15 cellular contexts compared by ENCODE assay signal in genomic region chr3:98734737-98735136, GRCh38. TPM values are rescaled to one million over a fixed set of nuclear protein-coding genes. Genes with fewer than 3 reads are reported as not detected.
DNase-seq lines count a peak whose midpoint lies in the region; ATAC-seq, FAIRE-seq and TF ChIP-seq lines count a peak whose summit lies in the region.
"Had no signal": no experiment of that assay in that cellular context is flagged by ENCODE, and none has a peak within 500 bp of the region (broad histone marks: within the 10 kb centered on the region; RNA-seq: fewer than 3 reads in every experiment).

No MANE protein-coding gene starts in this region.

- TF ChIP-seq CTCF in endothelial cell of umbilical vein (IDR thresholded peaks at IDR 0.05; ENCODE audit: extremely low read depth in 1 of 2, insufficient read depth in 1 of 2, low read depth in 1 of 2, low read length in 2 of 2) (no peak), osteocyte (IDR thresholded peaks at IDR 0.05) (no peak), thyroid gland (IDR thresholded peaks at IDR 0.05) (no peak)

- no peaks in the 10 kb centered on the region for H4K20me1 ChIP-seq in endothelial cell of umbilical vein (replicated peaks; ENCODE audit: control insufficient read depth, extremely low read depth, insufficient read depth, low read length)

- H3K4me2 ChIP-seq in endothelial cell of umbilical vein (ENCODE audit: insufficient read depth, low read length), result peak overlapping the region; percentile 95

- H3K9me3 ChIP-seq in endothelial cell of umbilical vein (replicated peaks; ENCODE audit: control insufficient read depth, insufficient read depth, low read length), result no peaks in the 10 kb centered on the region
- no peaks in the 10 kb centered on the region for H3K9me3 ChIP-seq in thyroid gland
- H3K9me3 ChIP-seq: upper lobe of left lung had no signal

- no peaks in the 10 kb centered on the region for H3K9me1 ChIP-seq in endothelial cell of umbilical vein (replicated peaks; ENCODE audit: control insufficient read depth, extremely low read depth, insufficient read depth, low read length)

- H3K36me3 ChIP-seq in endothelial cell of umbilical vein (ENCODE audit: control insufficient read depth in 2 of 2, extremely low read depth in 1 of 2, insufficient read depth in 2 of 2, low read length in 2 of 2) (no peaks in the 10 kb centered on the region), H7 (replicated peaks; ENCODE audit: control insufficient read depth, insufficient read depth, low read length) (no peaks in the 10 kb centered on the region), thyroid gland (no peaks in the 10 kb centered on the region)
- H3K36me3 ChIP-seq: upper lobe of left lung had no signal

- CTCF ChIA-PET in endothelial cell of umbilical vein (lab: Charles Lee), result interaction anchor here (0.6 to 6.7 kb wide), 5 partner anchors 29 to 133 kb away, joined by 3 to 29 read pairs (median 4); no protein-coding TSS in a partner anchor

- no peaks in the 10 kb centered on the region for H3K9me3 Mint-ChIP-seq in osteocyte (ENCODE audit: unreplicated experiment)
- H3K9me3 Mint-ChIP-seq: activated naive CD4-positive, alpha-beta T cell treated with anti-CD3 and anti-CD28 coated beads, Interleukin-2, amount 50 U/mL, for 72 hours; memory B cell had no signal

- POLR2A ChIA-PET in endothelial cell of umbilical vein (lab: Charles Lee), result no interaction called here

- BruUV-seq in endothelial cell of umbilical vein (replicated peaks; lab: Mats Ljungman, UMichigan), result TSS peak; percentile 10

- peaks cover 48% of the 10 kb centered on the region for H3K4me1 ChIP-seq in endothelial cell of umbilical vein (ENCODE audit: control insufficient read depth, extremely low read depth, insufficient read depth, low read length)
- peaks cover 0 to 4% of the 10 kb centered on the region in 2 donors for H3K4me1 ChIP-seq in thyroid gland

- dilution Hi-C loops in endothelial cell of umbilical vein (cut with MboI; ENCODE audit: extremely low pct_ligation_motif_present, low sequenced_read_pairs), result no loop called here

- peaks cover 5% of the 10 kb centered on the region for H3K36me3 Mint-ChIP-seq in osteocyte (ENCODE audit: unreplicated experiment)
- H3K36me3 Mint-ChIP-seq: activated naive CD4-positive, alpha-beta T cell treated with anti-CD3 and anti-CD28 coated beads, Interleukin-2, amount 50 U/mL, for 72 hours; memory B cell had no signal

- H2AFZ ChIP-seq in endothelial cell of umbilical vein (ENCODE audit: low read depth, low read length), result no peak overlapping the region

- H3K4me3 ChIP-seq in endothelial cell of umbilical vein (replicated peaks in 1 of 3; ENCODE audit: insufficient read depth in 1 of 3, low read depth in 1 of 3, low read length in 3 of 3), result peak overlapping the region in 1 of 3 experiments; percentile 96
- no peak overlapping the region for H3K4me3 ChIP-seq in H7 (ENCODE audit: insufficient read depth, low read depth, low read length)
- H3K4me3 ChIP-seq in thyroid gland (replicated peaks in 1 of 3), result no peak overlapping the region

- H3K27me3 ChIP-seq in endothelial cell of umbilical vein (ENCODE audit: control insufficient read depth in 2 of 2, insufficient read depth in 2 of 2, low read length in 2 of 2), result no peaks in the 10 kb centered on the region
- peaks cover 34% of the 10 kb centered on the region for H3K27me3 ChIP-seq in H7 (ENCODE audit: control insufficient read depth, insufficient read depth, low read length)
- H3K27me3 ChIP-seq in thyroid gland, result no peaks in the 10 kb centered on the region
- H3K27me3 ChIP-seq: upper lobe of left lung had no signal

- TF ChIP-seq POLR2A in endothelial cell of umbilical vein (IDR thresholded peaks at IDR 0.05; ENCODE audit: low read depth, low read length), result no peak
- no peak for TF ChIP-seq POLR2A in thyroid gland (IDR thresholded peaks at IDR 0.05)

- H3K27ac Mint-ChIP-seq in osteocyte (ENCODE audit: unreplicated experiment), result no peak overlapping the region
- H3K27ac Mint-ChIP-seq: activated naive CD4-positive, alpha-beta T cell treated with anti-CD3 and anti-CD28 coated beads, Interleukin-2, amount 50 U/mL, for 72 hours; B cell; memory B cell had no signal

- DNase-seq in EL, result peak; percentile 48
- DNase-seq in NCI-H524 treated with DMSO at 0.1 percent for 48 hours (lab: John Stamatoyannopoulos, UW), result peak; percentile 65
- peak; percentile 74 for DNase-seq in endothelial cell of umbilical vein (ENCODE audit: low read depth, low spot score)
- DNase-seq in osteocyte (ENCODE audit: extremely low spot score, unreplicated experiment), result no peak
- no peak for DNase-seq in H7
- no peak for DNase-seq in activated CD4-positive, alpha-beta T cell treated with anti-CD3 and anti-CD28 coated beads, Interleukin-2, amount 50 U/mL, for 1 hour
- no peak for DNase-seq in thyroid gland
- DNase-seq: activated CD8-positive, alpha-beta memory T cell treated with anti-CD3 and anti-CD28 coated beads, Interleukin-2, amount 50 U/mL, for 4 hours; NCI-H446; upper lobe of left lung had no signal

- no peaks in the 10 kb centered on the region for H3K27me3 Mint-ChIP-seq in osteocyte (ENCODE audit: unreplicated experiment)

- H3K27ac ChIP-seq in endothelial cell of umbilical vein (ENCODE audit: insufficient read depth, low read depth, low read length), result peak overlapping the region; percentile 92
- H3K27ac ChIP-seq in thyroid gland, result no peak overlapping the region

- intact Hi-C loops in endothelial cell of umbilical vein (cut with micrococcal nuclease) (loop anchor here (1.0 to 5.0 kb wide), 4 partner anchors 37 to 243 kb away; no protein-coding TSS in a partner anchor), thyroid gland (cut with DNase I) (loop anchor here (10.0 kb wide), 1 partner anchor 50 kb away; no protein-coding TSS in a partner anchor)

- WGBS in thyroid gland, 2 donors, result 84 to 93% methylated on average over 4 of the region's 4 CpGs

- H3K79me2 ChIP-seq in endothelial cell of umbilical vein (ENCODE audit: control insufficient read depth, insufficient read depth, low read length), result peaks cover 61% of the 10 kb centered on the region

- H3K4me3 Mint-ChIP-seq in osteocyte (ENCODE audit: unreplicated experiment), result peak overlapping the region; percentile 5

- peak overlapping the region; percentile 98 for H3K9ac ChIP-seq in endothelial cell of umbilical vein (replicated peaks; ENCODE audit: extremely low read depth, insufficient read depth, low read length)

- peaks cover 16% of the 10 kb centered on the region for H3K4me1 Mint-ChIP-seq in osteocyte (ENCODE audit: unreplicated experiment)

- no peak for ATAC-seq in GM21528 (IDR thresholded peaks at IDR 0.05; ENCODE audit: low FRiP score, unreplicated experiment)
- ATAC-seq: activated naive CD4-positive, alpha-beta T cell treated with anti-CD3 and anti-CD28 coated beads, Interleukin-2, amount 50 U/mL, for 72 hours had no signal

- peak; percentile 50 for FAIRE-seq in endothelial cell of umbilical vein (lab: Jason Lieb, UNC)
- FAIRE-seq: HTR-8/SVneo had no signal

TF ChIP-seq in endothelial cell of umbilical vein, 7 proteins besides CTCF, POLR2A, EP300 and RAD21:
- TF ChIP-seq, protein P1, sequence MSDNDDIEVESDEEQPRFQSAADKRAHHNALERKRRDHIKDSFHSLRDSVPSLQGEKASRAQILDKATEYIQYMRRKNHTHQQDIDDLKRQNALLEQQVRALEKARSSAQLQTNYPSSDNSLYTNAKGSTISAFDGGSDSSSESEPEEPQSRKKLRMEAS (IDR thresholded peaks at IDR 0.05; ENCODE audit: insufficient read depth, insufficient read length), result peak; percentile 67
- peak; percentile 52 for TF ChIP-seq JUN (IDR thresholded peaks at IDR 0.05; ENCODE audit: borderline replicate concordance, insufficient read depth, insufficient read length, low read depth)
- TF ChIP-seq GATA2 (IDR thresholded peaks at IDR 0.05; ENCODE audit: insufficient read depth, insufficient read length, low read depth, low read length), result peak; percentile 93
- no peak for TF ChIP-seq EZH2 (IDR thresholded peaks at IDR 0.05; ENCODE audit: borderline replicate concordance, low read depth, low read length, severe bottlenecking)
- peak; percentile 44 for TF ChIP-seq FOS (IDR thresholded peaks at IDR 0.05; ENCODE audit: borderline replicate concordance, insufficient read depth, low read length)

RNA-seq across cellular contexts. Expression of gene ST3GAL6, which starts 28.4 kb away (rescaled TPM):
- total RNA-seq in endothelial cell of umbilical vein, result 17.7 and 35.9 TPM in 2 replicates
- polyA plus RNA-seq in endothelial cell of umbilical vein, result 11.3 and 13.2 TPM in 2 replicates
- polyA plus RNA-seq in endothelial cell of umbilical vein (2011; cell fraction: cytosol; rRNA removed), result 9.4 and 9.9 TPM in 2 replicates
- polyA plus RNA-seq in endothelial cell of umbilical vein (2011; cell fraction: nucleus; rRNA removed), result 44.5 and 49.7 TPM in 2 replicates
- polyA plus RNA-seq in endothelial cell of umbilical vein (2012), result 19.5 and 21.1 TPM in 2 replicates
- 11.9 and 23.9 TPM in 2 replicates for polyA minus RNA-seq in endothelial cell of umbilical vein
- polyA minus RNA-seq in endothelial cell of umbilical vein (2011; cell fraction: cytosol; rRNA and poly(A)+ RNA removed), result not detected
- polyA minus RNA-seq in endothelial cell of umbilical vein (2011; cell fraction: nucleus; rRNA and poly(A)+ RNA removed), result 35.4 and 40.4 TPM in 2 replicates
- 4.4 and 8.0 TPM in 2 replicates for total RNA-seq in osteocyte
- 5.7 and 6.6 TPM in 2 replicates for total RNA-seq in H7 (2014; rRNA removed; shearing (Covaris generic))
- 10 to 100 TPM in 2 of 4 donors, 1 to 10 TPM in 2; 7.4 to 14.5 (median 9.9) TPM for total RNA-seq in thyroid gland
- total RNA-seq: B cell had no signal

Comparison
In these comparisons a context has a peak if more than half of its experiments do, and no peak if none do; other contexts are left out.
1. DNase-seq: peak in EL (single experiment), NCI-H524 treated with DMSO at 0.1 percent for 48 hours (single experiment) and endothelial cell of umbilical vein (single experiment); none in osteocyte (single experiment), H7 (single experiment), activated CD4-positive, alpha-beta T cell treated with anti-CD3 and anti-CD28 coated beads, Interleukin-2, amount 50 U/mL, for 1 hour (single experiment) and thyroid gland (0 of 2).